8 cellular contexts compared by ENCODE assay signal in the genomic region with DNA sequence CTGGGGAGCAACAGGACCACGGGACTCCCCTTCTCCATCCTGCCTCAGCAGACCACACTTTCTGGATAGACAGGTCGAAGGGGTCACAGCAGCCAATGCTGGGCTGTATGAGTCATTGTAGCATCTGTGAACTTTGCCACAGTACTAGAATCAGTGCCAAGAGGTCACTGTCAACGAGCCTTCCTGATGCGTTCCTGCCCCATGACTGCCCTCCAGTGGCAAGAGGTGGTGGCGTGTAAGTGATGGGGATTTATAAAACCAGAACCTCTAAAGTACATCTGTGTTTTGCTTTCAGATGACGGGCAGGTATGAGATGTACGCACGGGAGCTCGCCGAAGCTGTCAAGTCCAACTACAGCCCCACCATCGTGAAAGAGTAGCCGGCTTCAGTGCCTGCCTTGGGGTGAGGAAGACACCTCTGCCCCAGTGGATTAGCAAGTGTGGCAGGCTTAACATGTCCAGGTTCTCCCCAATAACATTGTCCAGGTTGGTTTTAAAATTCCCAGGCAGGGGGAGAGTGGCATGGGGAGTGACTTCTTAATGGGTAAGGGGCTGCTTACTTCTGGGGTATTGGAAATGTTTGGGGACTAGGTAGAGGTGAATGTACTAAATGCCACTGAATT. TPM values are rescaled to one million over a fixed set of nuclear protein-coding genes. Genes with fewer than 3 reads are reported as not detected.
DNase-seq lines count a peak whose midpoint lies in the region; ATAC-seq and TF ChIP-seq lines count a peak whose summit lies in the region.

No MANE protein-coding gene starts in this region.

- intact Hi-C loops in dorsolateral prefrontal cortex (cut with DNase I), result loop anchor here (5.0 to 10.0 kb wide), 3 partner anchors 201 to 331 kb away; no protein-coding TSS in a partner anchor

- peak; percentile 68 for DNase-seq in NK-92 treated with Interleukin-12 subunit alpha and Interleukin-12 subunit beta, amount 100 ng/mL, for 24 hours (lab: John Stamatoyannopoulos, UW)
- DNase-seq in NK-92 (lab: John Stamatoyannopoulos, UW; ENCODE audit: unreplicated experiment), result no peak
- peak; percentile 21 for DNase-seq in NCI-H526 treated with DMSO at 0.1 percent for 48 hours (lab: John Stamatoyannopoulos, UW)
- peak; percentile 54 to 67 for DNase-seq in activated CD4-positive, alpha-beta T cell treated with anti-CD3 and anti-CD28 coated beads, Interleukin-2, amount 50 U/mL, for 24 hours (ENCODE audit: low read depth in 1 of 2, low spot score in 1 of 2)
- DNase-seq in dorsolateral prefrontal cortex, result peak; percentile 60 to 80 (median 66)
- DNase-seq in lung microvascular endothelial cell (ENCODE audit: low read depth in 2 of 2), result peak; percentile 72 to 83
- DNase-seq in stimulated activated CD8-positive, alpha-beta memory T cell treated with anti-CD3 and anti-CD28 coated beads, Interleukin-2, amount 100 ng/mL, for 1 hour (ENCODE audit: low read depth in 2 of 2), result peak; percentile 45 to 57

- ATAC-seq in HG03135 (IDR thresholded peaks at IDR 0.05; ENCODE audit: unreplicated experiment), result peak; percentile 63

- peak; percentile 39 to 90 (median 81) for TF ChIP-seq CTCF in dorsolateral prefrontal cortex (IDR thresholded peaks at IDR 0.05 in 54 of 56, conservative IDR thresholded peaks at IDR 0.05 in 2 of 56; ENCODE audit: low read depth in 1 of 56, partially characterized antibody in 56 of 56)

- no peaks in the 10 kb centered on the region for H3K27me3 ChIP-seq in dorsolateral prefrontal cortex

- no peak overlapping the region for H3K4me3 ChIP-seq in dorsolateral prefrontal cortex

- H3K27ac ChIP-seq in dorsolateral prefrontal cortex, result no peak overlapping the region

RNA-seq across cellular contexts. Expression of gene GUCD1, which starts 29.4 kb away (rescaled TPM):
- total RNA-seq in dorsolateral prefrontal cortex (10 to 100 TPM; 22.1 to 69.1 (median 37.8) TPM), lung microvascular endothelial cell (128 and 171 TPM in 2 replicates)

RNA-seq across cellular contexts. Expression of gene SNRPD3, which starts 30.3 kb away (rescaled TPM):
- 10 to 100 TPM; 35.6 to 96.2 (median 63.6) TPM for total RNA-seq in dorsolateral prefrontal cortex
- 158 and 165 TPM in 2 replicates for total RNA-seq in lung microvascular endothelial cell

RNA-seq across cellular contexts. Expression of gene UPB1, which starts 30.4 kb away (rescaled TPM):
- total RNA-seq in dorsolateral prefrontal cortex (1 to 10 TPM in 41 of 120 experiments, under 1 TPM in 76, not detected in 3; 0.13 to 4.9 (median 0.77) TPM), lung microvascular endothelial cell (under 0.01 TPM in 1 of 2 replicates, not detected in the other)
